ENCODE assay signal across 5 cellular contexts in the genomic region with DNA sequence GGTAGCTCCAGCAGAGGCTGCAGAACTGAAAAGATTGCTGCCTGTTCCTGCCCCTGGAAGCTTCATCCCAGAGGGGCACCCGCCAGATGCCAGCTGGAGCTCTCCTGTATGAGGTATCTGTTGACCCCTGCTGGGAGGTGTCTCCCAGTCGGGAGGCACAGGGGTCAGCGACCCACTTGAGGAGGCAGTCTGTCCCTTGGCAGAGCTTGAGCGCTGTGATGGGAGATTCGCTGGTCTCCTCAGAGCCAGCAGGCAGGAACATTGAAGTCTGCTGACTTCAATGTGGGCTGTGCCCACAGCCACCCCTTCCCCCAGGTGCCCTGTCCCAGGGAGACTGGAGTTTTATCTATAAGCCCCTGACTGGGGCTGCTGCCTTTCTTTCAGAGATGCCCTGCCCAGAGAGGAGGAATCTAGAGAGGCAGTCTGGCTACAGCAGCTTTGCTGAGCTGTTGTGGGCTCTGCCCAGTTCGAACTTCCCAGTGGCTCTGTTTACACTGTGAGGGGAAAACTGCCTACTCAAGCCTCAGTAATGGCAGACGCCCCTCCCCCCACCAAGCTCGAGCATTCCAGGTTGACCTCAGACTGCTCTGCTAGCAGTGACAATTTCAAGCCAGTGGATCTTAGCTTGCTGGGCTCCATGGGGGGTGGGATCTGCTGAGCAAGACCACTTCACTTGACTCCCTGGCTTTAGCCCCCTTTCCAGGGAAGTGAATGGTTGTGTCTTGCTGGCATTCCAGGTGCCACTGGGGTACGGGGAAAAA.
A peak's percentile ranks its signal among the peaks of the same experiment; 100 is the strongest.
DNase-seq lines count a peak whose midpoint lies in the region; TF ChIP-seq lines count a peak whose summit lies in the region.
"Not testable (repeated sequence)": the region's sequence is repeated elsewhere in the genome, so short reads cannot be mapped to it uniquely, and the experiment has no call there.

No MANE protein-coding gene starts in this region.

- not testable (repeated sequence) for H2BK5ac ChIP-seq in mesendoderm (ENCODE audit: low read length)

- intact Hi-C loops in posterior vena cava (cut with DNase I): not testable (repeated sequence)

- H3K27ac ChIP-seq in HUES6 (ENCODE audit: low read depth, low read length): peak overlapping the region; percentile 41; the same call in 1 of the 2 replicates
- H3K27ac ChIP-seq in endodermal cell (ENCODE audit: low read depth, low read length); mesendoderm (ENCODE audit: low read depth, low read length): not testable (repeated sequence)

- H2BK15ac ChIP-seq in mesendoderm (replicated peaks; ENCODE audit: low read depth): not testable (repeated sequence)

- H3K36me3 Mint-ChIP-seq in endodermal cell (ENCODE audit: low read depth): not testable (repeated sequence)

- not testable (repeated sequence) for H3K56ac ChIP-seq in mesendoderm (ENCODE audit: low read length)

- H2AK5ac ChIP-seq in mesendoderm (ENCODE audit: low read length): not testable (repeated sequence)

- not testable (repeated sequence) for H3K4ac ChIP-seq in mesendoderm (ENCODE audit: low read depth, low read length)

- H3K9me3 ChIP-seq in HUES6 (ENCODE audit: control insufficient read depth, insufficient read depth, low read depth, low read length); endodermal cell (ENCODE audit: control insufficient read depth, low read length): not testable (repeated sequence)

- not testable (repeated sequence) for H2BK120ac ChIP-seq in mesendoderm (ENCODE audit: low read depth, low read length)

- not testable (repeated sequence) for H3K79me1 ChIP-seq in mesendoderm (ENCODE audit: low read length)

- not testable (repeated sequence) for H3K4me1 Mint-ChIP-seq in endodermal cell

- H3K23ac ChIP-seq in mesendoderm (ENCODE audit: low read length): not testable (repeated sequence)

- not testable (repeated sequence) for H3K4me2 ChIP-seq in mesendoderm (ENCODE audit: low read length)

- peaks cover 57% of the 10 kb centered on the region for H3K9me3 Mint-ChIP-seq in endodermal cell

- H3K9ac ChIP-seq in HUES6 (ENCODE audit: low read length); endodermal cell (ENCODE audit: extremely low read depth, low read length, poor library complexity, severe bottlenecking); mesendoderm (ENCODE audit: low read length): not testable (repeated sequence)

- 77 to 100% methylated on average over 2 to 9 of the region's 9 CpGs for WGBS in endodermal cell (ENCODE audit: insufficient coverage in 1 of 2, insufficient read length in 1 of 2), 2 experiments
- WGBS in mesendoderm (ENCODE audit: extremely low coverage, insufficient coverage, low lambda C conversion rate): no CpG with 5 or more reads among the region's 9 CpGs

- H4K5ac ChIP-seq in mesendoderm (ENCODE audit: low read length): not testable (repeated sequence)

- DNase-seq in endodermal cell: peak; percentile 54
- DNase-seq in islet precursor cell: peak; percentile 62
- peak; percentile 32 for DNase-seq in mesendoderm
- peak; percentile 62 for DNase-seq in posterior vena cava (ENCODE audit: low spot score)

- not testable (repeated sequence) for H3K79me2 ChIP-seq in mesendoderm (ENCODE audit: control insufficient read depth, insufficient read depth, low read length)

- H3K36me3 ChIP-seq in HUES6 (ENCODE audit: control insufficient read depth, insufficient read depth, low read length); endodermal cell (ENCODE audit: control insufficient read depth, insufficient read depth, low read length); mesendoderm (ENCODE audit: control insufficient read depth, insufficient read depth, low read length): not testable (repeated sequence)

- not testable (repeated sequence) for H4K8ac ChIP-seq in mesendoderm (ENCODE audit: low read depth, low read length)

- not testable (repeated sequence) for H3K4me1 ChIP-seq in HUES6 (ENCODE audit: control insufficient read depth, insufficient read depth, low read length); endodermal cell (ENCODE audit: control insufficient read depth, insufficient read depth, low read length); mesendoderm (ENCODE audit: control insufficient read depth, low read depth, low read length)

- TF ChIP-seq CTCF in endodermal cell (conservative IDR thresholded peaks at IDR 0.05): not testable (repeated sequence)

- H3K4me3 ChIP-seq in HUES6 (ENCODE audit: low read depth, low read length); endodermal cell (ENCODE audit: low read length); mesendoderm (ENCODE audit: low read length): not testable (repeated sequence)

- not testable (repeated sequence) for H3K4me3 Mint-ChIP-seq in endodermal cell

- not testable (repeated sequence) for H3K18ac ChIP-seq in mesendoderm (ENCODE audit: low read length)

- not testable (repeated sequence) for H3K27me3 ChIP-seq in HUES6 (ENCODE audit: control insufficient read depth, insufficient read depth, low read length); endodermal cell (ENCODE audit: control insufficient read depth, insufficient read depth, low read length, poor library complexity, severe bottlenecking); mesendoderm (ENCODE audit: insufficient read depth, low read length, poor library complexity)

- not testable (repeated sequence) for H3K27me3 Mint-ChIP-seq in endodermal cell (ENCODE audit: insufficient read depth)

- H3K27ac Mint-ChIP-seq in endodermal cell: not testable (repeated sequence)
